In genomic region chr1:101026394-101026788, GRCh38 we compare ENCODE assay signal across 9 cellular contexts. TPM values are rescaled to one million over a fixed set of nuclear protein-coding genes. Genes with fewer than 3 reads are reported as not detected.
DNase-seq lines count a peak whose midpoint lies in the region; ATAC-seq, FAIRE-seq and TF ChIP-seq lines count a peak whose summit lies in the region.
"Had no signal": no experiment of that assay in that cellular context is flagged by ENCODE, and none has a peak within 500 bp of the region (broad histone marks: within the 10 kb centered on the region; RNA-seq: fewer than 3 reads in every experiment).

No MANE protein-coding gene starts in this region.

- TF ChIP-seq CTCF in fibroblast of mammary gland (conservative IDR thresholded peaks at IDR 0.05; ENCODE audit: control insufficient read depth, insufficient read depth, low read depth, low read length) (no peak), gastrocnemius medialis (IDR thresholded peaks at IDR 0.05 in 4 of 5, conservative IDR thresholded peaks at IDR 0.05 in 1 of 5) (no peak)

- H3K36me3 ChIP-seq in SJSA1 = 0 out of 2 replicates have a peak, but pooled peaks cover 7% of the 10 kb centered on the region
- no peaks in the 10 kb centered on the region for H3K36me3 ChIP-seq in gastrocnemius medialis

- FAIRE-seq in GM18507 (lab: Jason Lieb, UNC) = peak; percentile 39
- FAIRE-seq: islet of Langerhans had no signal

- peaks cover 9% of the 10 kb centered on the region for H3K4me1 ChIP-seq in SJSA1 (replicated peaks)
- peaks cover 28 to 34% of the 10 kb centered on the region in 2 donors for H3K4me1 ChIP-seq in gastrocnemius medialis

- H3K9me3 ChIP-seq in SJSA1 (replicated peaks) (no peaks in the 10 kb centered on the region), gastrocnemius medialis (no peaks in the 10 kb centered on the region)

- TF ChIP-seq POLR2A in gastrocnemius medialis (IDR thresholded peaks at IDR 0.05) = no peak

- H3K27me3 ChIP-seq in SJSA1 (replicated peaks) = no peaks in the 10 kb centered on the region
- no peaks in the 10 kb centered on the region for H3K27me3 ChIP-seq in gastrocnemius medialis

- intact Hi-C loops in gastrocnemius medialis (cut with DNase I; ENCODE audit: low total_unique reads) = loop anchor here (5.0 kb wide), 1 partner anchor 211 kb away; the partner anchor contains the start of gene S1PR1

- H3K4me3 ChIP-seq in SJSA1 (peak overlapping the region; percentile 57), fibroblast of mammary gland (ENCODE audit: control insufficient read depth, low read depth, low read length) (peak overlapping the region; percentile 74), gastrocnemius medialis (peak overlapping the region; percentile 73 to 87 (median 82))

- no peak for DNase-seq in GM18507 (ENCODE audit: extremely low spot score, insufficient read length, low read depth)
- no peak for DNase-seq in SJSA1 (ENCODE audit: low read depth in 1 of 2, low spot score in 2 of 2)
- no peak for DNase-seq in fibroblast of mammary gland (ENCODE audit: low read depth)
- DNase-seq in gastrocnemius medialis = no peak
- no peak for DNase-seq in NCI-H1105 treated with DMSO at 0.1 percent for 48 hours (lab: John Stamatoyannopoulos, UW)
- no peak for DNase-seq in HuH-7.5 (ENCODE audit: low spot score)

- H3K27ac ChIP-seq in SJSA1 (peak overlapping the region; percentile 40), gastrocnemius medialis (peak overlapping the region; percentile 92 to 95 (median 94))

- no peak for ATAC-seq in gastrocnemius medialis
- ATAC-seq in GM21786 (IDR thresholded peaks at IDR 0.05; ENCODE audit: unreplicated experiment) = no peak
- no peak for ATAC-seq in GM19463 (IDR thresholded peaks at IDR 0.05; ENCODE audit: unreplicated experiment)

- in situ Hi-C loops in gastrocnemius medialis (cut with MboI; ENCODE audit: low sequenced_read_pairs in 4 of 4) = no loop called here

RNA-seq across cellular contexts. Expression of gene DPH5, which starts 0.8 kb away (rescaled TPM):
- 24.6 and 26.5 TPM in 2 replicates for total RNA-seq in SJSA1 (2014; rRNA removed; shearing (Covaris generic))
- 10 to 100 TPM in 3 of 4 donors, 1 to 10 TPM in 1; 9.4 to 30.0 (median 22.2) TPM for total RNA-seq in gastrocnemius medialis
